1 cellular context compared by ENCODE assay signal in the genomic region with DNA sequence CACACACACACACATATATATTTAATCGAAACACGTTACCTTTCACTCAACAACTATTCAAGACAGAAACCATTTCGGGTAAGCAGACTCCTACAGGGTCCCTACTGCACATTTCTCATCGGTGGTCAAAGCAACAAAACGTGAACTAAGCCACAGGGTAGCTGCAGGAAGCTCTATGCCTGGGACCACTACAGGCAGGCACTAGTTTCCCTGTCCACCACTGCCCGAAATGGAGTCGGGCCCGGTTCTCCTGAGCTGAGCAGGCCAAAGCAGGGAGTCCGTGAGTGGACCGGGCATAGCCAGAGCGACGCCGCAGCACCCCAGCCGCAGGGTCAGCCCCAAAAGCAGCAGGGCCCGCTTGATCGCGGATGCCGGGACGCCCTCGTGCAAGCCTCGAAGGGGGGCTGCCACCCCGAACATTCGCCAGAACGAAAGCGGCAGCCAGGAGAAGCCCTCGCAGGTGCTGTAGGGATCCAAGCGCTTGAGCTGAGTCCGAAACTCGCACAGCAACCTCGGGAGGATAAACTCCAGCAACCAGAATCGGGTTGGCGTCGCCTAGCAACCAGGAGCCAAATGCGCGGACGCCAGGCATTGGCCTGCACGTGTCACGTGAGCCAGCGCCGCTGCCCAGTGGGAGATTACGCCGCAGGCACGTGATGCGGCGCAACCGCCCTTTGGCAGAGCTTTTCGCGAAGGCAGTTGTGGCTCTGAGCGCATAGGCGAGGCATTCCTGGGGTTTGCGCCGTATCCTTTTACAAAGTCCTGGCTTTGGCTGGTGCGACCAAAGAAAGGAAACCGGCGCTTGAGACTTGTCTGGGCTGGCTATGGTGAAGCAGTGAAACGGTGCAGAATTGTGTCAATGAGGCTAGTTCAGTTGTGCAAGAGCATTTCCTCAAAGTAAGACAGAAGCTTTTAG.
A peak's percentile ranks its signal among the peaks of the same experiment; 100 is the strongest.
TF ChIP-seq lines count a peak whose summit lies in the region.

No MANE protein-coding gene starts in this region.

TF ChIP-seq in HEK293, 187 proteins besides CTCF, POLR2A, EP300 and RAD21 (continued from another document and continues in another):
- no peak for TF ChIP-seq ZNF324 (tag by site-specific recombination; IDR thresholded peaks at IDR 0.05)
- TF ChIP-seq ZNF473 (tag by site-specific recombination; IDR thresholded peaks at IDR 0.05): no peak
- TF ChIP-seq ZFP41 (tag by site-specific recombination; IDR thresholded peaks at IDR 0.05; ENCODE audit: borderline replicate concordance): no peak
- TF ChIP-seq ZNF394 (tag by site-specific recombination; IDR thresholded peaks at IDR 0.05; ENCODE audit: borderline replicate concordance): no peak
- TF ChIP-seq ZNF157 (tag by site-specific recombination; IDR thresholded peaks at IDR 0.05): peak; percentile 11; the same call in 1 of the 2 replicates
- TF ChIP-seq, protein P1, sequence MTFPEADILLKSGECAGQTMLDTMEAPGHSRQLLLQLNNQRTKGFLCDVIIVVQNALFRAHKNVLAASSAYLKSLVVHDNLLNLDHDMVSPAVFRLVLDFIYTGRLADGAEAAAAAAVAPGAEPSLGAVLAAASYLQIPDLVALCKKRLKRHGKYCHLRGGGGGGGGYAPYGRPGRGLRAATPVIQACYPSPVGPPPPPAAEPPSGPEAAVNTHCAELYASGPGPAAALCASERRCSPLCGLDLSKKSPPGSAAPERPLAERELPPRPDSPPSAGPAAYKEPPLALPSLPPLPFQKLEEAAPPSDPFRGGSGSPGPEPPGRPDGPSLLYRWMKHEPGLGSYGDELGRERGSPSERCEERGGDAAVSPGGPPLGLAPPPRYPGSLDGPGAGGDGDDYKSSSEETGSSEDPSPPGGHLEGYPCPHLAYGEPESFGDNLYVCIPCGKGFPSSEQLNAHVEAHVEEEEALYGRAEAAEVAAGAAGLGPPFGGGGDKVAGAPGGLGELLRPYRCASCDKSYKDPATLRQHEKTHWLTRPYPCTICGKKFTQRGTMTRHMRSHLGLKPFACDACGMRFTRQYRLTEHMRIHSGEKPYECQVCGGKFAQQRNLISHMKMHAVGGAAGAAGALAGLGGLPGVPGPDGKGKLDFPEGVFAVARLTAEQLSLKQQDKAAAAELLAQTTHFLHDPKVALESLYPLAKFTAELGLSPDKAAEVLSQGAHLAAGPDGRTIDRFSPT (tag by site-specific recombination; IDR thresholded peaks at IDR 0.05): no peak
- no peak for TF ChIP-seq ZNF626 (tag by site-specific recombination; IDR thresholded peaks at IDR 0.05)
- no peak for TF ChIP-seq ZNF48 (tag by site-specific recombination; IDR thresholded peaks at IDR 0.05)
- TF ChIP-seq ZNF350 (tag by site-specific recombination; IDR thresholded peaks at IDR 0.05): no peak
- no peak for TF ChIP-seq GFI1B (tag by site-specific recombination; IDR thresholded peaks at IDR 0.05)
- TF ChIP-seq, protein P2, sequence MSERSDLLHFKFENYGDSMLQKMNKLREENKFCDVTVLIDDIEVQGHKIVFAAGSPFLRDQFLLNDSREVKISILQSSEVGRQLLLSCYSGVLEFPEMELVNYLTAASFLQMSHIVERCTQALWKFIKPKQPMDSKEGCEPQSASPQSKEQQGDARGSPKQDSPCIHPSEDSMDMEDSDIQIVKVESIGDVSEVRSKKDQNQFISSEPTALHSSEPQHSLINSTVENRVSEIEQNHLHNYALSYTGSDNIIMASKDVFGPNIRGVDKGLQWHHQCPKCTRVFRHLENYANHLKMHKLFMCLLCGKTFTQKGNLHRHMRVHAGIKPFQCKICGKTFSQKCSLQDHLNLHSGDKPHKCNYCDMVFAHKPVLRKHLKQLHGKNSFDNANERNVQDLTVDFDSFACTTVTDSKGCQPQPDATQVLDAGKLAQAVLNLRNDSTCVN (tag by site-specific recombination; optimal IDR thresholded peaks at IDR 0.05): peak; percentile 10
- peak; percentile 78; the same call in 1 of the 2 replicates for TF ChIP-seq ZNF692 (tag by site-specific recombination; IDR thresholded peaks at IDR 0.05)
- TF ChIP-seq, protein P3, sequence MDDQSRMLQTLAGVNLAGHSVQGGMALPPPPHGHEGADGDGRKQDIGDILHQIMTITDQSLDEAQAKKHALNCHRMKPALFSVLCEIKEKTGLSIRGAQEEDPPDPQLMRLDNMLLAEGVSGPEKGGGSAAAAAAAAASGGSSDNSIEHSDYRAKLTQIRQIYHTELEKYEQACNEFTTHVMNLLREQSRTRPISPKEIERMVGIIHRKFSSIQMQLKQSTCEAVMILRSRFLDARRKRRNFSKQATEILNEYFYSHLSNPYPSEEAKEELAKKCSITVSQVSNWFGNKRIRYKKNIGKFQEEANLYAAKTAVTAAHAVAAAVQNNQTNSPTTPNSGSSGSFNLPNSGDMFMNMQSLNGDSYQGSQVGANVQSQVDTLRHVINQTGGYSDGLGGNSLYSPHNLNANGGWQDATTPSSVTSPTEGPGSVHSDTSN (CRISPR knock-in tag; IDR thresholded peaks at IDR 0.05): 0 out of 2 replicates have a peak, but pooled peaks have one; percentile 18
- no peak for TF ChIP-seq ZNF140 (tag by site-specific recombination; IDR thresholded peaks at IDR 0.05)
- no peak for TF ChIP-seq BCL6B (tag by site-specific recombination; IDR thresholded peaks at IDR 0.05)
- no peak for TF ChIP-seq ZNF639 (tag by site-specific recombination; IDR thresholded peaks at IDR 0.05)
- TF ChIP-seq ZNF701 (tag by site-specific recombination; IDR thresholded peaks at IDR 0.05): no peak
- TF ChIP-seq ZNF155 (tag by site-specific recombination; IDR thresholded peaks at IDR 0.05): no peak
- TF ChIP-seq ZNF175 (tag by site-specific recombination; IDR thresholded peaks at IDR 0.05): no peak
- TF ChIP-seq REPIN1 (tag by site-specific recombination; IDR thresholded peaks at IDR 0.05; ENCODE audit: low read depth): no peak; the same call in 1 of the 2 replicates
- no peak for TF ChIP-seq ZNF433 (tag by site-specific recombination; IDR thresholded peaks at IDR 0.05; ENCODE audit: low read depth)
- no peak for TF ChIP-seq ZBTB44 (tag by site-specific recombination; IDR thresholded peaks at IDR 0.05)
- no peak for TF ChIP-seq ZNF211 (tag by site-specific recombination; IDR thresholded peaks at IDR 0.05; ENCODE audit: low read depth)
- TF ChIP-seq, protein P4, sequence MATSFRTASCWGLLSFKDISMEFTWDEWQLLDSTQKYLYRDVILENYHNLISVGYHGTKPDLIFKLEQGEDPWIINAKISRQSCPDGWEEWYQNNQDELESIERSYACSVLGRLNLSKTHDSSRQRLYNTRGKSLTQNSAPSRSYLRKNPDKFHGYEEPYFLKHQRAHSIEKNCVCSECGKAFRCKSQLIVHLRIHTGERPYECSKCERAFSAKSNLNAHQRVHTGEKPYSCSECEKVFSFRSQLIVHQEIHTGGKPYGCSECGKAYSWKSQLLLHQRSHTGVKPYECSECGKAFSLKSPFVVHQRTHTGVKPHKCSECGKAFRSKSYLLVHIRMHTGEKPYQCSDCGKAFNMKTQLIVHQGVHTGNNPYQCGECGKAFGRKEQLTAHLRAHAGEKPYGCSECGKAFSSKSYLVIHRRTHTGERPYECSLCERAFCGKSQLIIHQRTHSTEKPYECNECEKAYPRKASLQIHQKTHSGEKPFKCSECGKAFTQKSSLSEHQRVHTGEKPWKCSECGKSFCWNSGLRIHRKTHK (tag by site-specific recombination; IDR thresholded peaks at IDR 0.05): no peak
- peak; percentile 97 for TF ChIP-seq ZNF600 (tag by site-specific recombination; IDR thresholded peaks at IDR 0.05)
- no peak for TF ChIP-seq ZNF610 (tag by site-specific recombination; IDR thresholded peaks at IDR 0.05; ENCODE audit: borderline replicate concordance)
- peak; percentile 14 for TF ChIP-seq ZNF660 (tag by site-specific recombination; IDR thresholded peaks at IDR 0.05)
- 0 out of 2 replicates have a peak, but pooled peaks have one; percentile 17 for TF ChIP-seq GLIS1 (tag by site-specific recombination; IDR thresholded peaks at IDR 0.05)
- TF ChIP-seq ZNF239 (tag by site-specific recombination; IDR thresholded peaks at IDR 0.05): no peak
- TF ChIP-seq ZNF449 (tag by site-specific recombination; IDR thresholded peaks at IDR 0.05): no peak
- no peak for TF ChIP-seq MEIS1 (CRISPR knock-in tag; IDR thresholded peaks at IDR 0.05; ENCODE audit: borderline replicate concordance)
- no peak for TF ChIP-seq ZNF830 (tag by site-specific recombination; IDR thresholded peaks at IDR 0.05; ENCODE audit: low read depth)
- TF ChIP-seq BCL11A (tag by site-specific recombination; IDR thresholded peaks at IDR 0.05; ENCODE audit: low read depth): no peak
- TF ChIP-seq, protein P5, sequence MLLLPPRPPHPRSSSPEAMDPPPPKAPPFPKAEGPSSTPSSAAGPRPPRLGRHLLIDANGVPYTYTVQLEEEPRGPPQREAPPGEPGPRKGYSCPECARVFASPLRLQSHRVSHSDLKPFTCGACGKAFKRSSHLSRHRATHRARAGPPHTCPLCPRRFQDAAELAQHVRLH (tag by site-specific recombination; IDR thresholded peaks at IDR 0.05): no peak
- TF ChIP-seq ZNF37A (tag by site-specific recombination; IDR thresholded peaks at IDR 0.05): no peak
- no peak for TF ChIP-seq PRDM1 (tag by site-specific recombination; IDR thresholded peaks at IDR 0.05)
- no peak for TF ChIP-seq EGR2 (tag by site-specific recombination; IDR thresholded peaks at IDR 0.05; ENCODE audit: low read depth)
- TF ChIP-seq ZNF555 (tag by site-specific recombination; conservative IDR thresholded peaks at IDR 0.05): no peak
- TF ChIP-seq ZNF280C (tag by site-specific recombination; IDR thresholded peaks at IDR 0.05): no peak
